ENCODE assay signal across 9 cellular contexts in the genomic region with DNA sequence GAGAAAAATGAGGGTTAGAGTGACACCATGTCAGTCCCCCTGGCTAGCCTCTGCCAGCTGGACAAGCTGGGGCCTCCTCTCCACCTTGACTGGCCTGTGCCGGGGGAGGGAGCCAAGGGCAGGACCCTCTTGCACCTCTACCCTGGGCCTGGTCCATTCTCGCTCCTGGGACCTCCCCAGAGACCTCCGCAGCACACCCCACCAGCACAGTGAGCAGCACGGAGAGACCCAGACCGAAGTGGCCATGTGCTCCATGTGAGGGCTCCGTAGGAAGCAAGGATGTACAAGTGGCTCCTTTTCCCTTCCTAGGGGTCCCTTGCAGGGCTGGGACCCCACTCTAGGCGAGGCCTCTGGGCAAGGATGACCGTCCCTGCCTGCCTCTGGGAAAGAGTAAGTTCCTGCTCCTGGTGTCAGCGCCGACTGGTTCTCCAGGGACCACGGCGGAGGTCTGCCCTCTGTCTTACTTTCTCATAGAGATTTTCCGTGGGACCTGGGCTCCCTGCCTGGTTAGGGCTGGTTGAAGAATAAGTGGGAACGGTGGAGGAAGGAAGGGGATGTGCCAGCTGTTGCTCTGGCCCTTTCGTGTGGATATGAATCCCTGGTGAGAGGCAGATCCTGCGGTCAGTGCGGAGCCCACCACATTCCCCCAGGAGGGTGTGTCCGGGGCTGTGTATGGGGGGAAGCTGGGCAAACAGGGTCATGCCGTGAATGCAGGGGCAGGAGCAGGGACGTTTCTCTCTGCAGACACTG.
DNase-seq lines count a peak whose midpoint lies in the region; ATAC-seq and TF ChIP-seq lines count a peak whose summit lies in the region.
"Had no signal": no experiment of that assay in that cellular context is flagged by ENCODE, and none has a peak within 500 bp of the region (broad histone marks: within the 10 kb centered on the region; RNA-seq: fewer than 3 reads in every experiment).

No MANE protein-coding gene starts in this region.

- POLR2A ChIA-PET in CD8-positive, alpha-beta T cell (lab: Charles Lee), result no interaction called here

- H3K27ac Mint-ChIP-seq in CD8-positive, alpha-beta T cell, result peak overlapping the region; percentile 53

- TF ChIP-seq POLR2A in gastrocnemius medialis (IDR thresholded peaks at IDR 0.05), result no peak

- intact Hi-C loops in CD8-positive, alpha-beta T cell (cut with DNase I, micrococcal nuclease), result no loop called here
- intact Hi-C loops in gastrocnemius medialis (cut with DNase I; ENCODE audit: low total_unique reads), result no loop called here

- CTCF ChIA-PET in CD8-positive, alpha-beta T cell (lab: Charles Lee), result interaction anchor here (2.0 kb wide), 1 partner anchor 422 kb away, joined by 6 read pairs; no protein-coding TSS in a partner anchor

- H3K36me3 ChIP-seq in CD8-positive, alpha-beta T cell (ENCODE audit: insufficient read depth, low read length), result no peaks in the 10 kb centered on the region
- H3K36me3 ChIP-seq in right atrium auricular region (no peaks in the 10 kb centered on the region), gastrocnemius medialis (no peaks in the 10 kb centered on the region)

- no peaks in the 10 kb centered on the region for H3K9me3 Mint-ChIP-seq in CD8-positive, alpha-beta T cell
- no peaks in the 10 kb centered on the region for H3K9me3 Mint-ChIP-seq in activated T-cell treated with anti-CD3 and anti-CD28 coated beads, Interleukin-2, amount 50 U/mL, for 4 hours

- TF ChIP-seq CTCF in CD8-positive, alpha-beta T cell (IDR thresholded peaks at IDR 0.05), result no peak
- no peak for TF ChIP-seq CTCF in right atrium auricular region (IDR thresholded peaks at IDR 0.05)
- TF ChIP-seq CTCF in gastrocnemius medialis (IDR thresholded peaks at IDR 0.05 in 4 of 5, conservative IDR thresholded peaks at IDR 0.05 in 1 of 5), result no peak

- no peaks in the 10 kb centered on the region for H3K9me3 ChIP-seq in CD8-positive, alpha-beta T cell (ENCODE audit: low read length)
- H3K9me3 ChIP-seq in right atrium auricular region (no peaks in the 10 kb centered on the region), gastrocnemius medialis (no peaks in the 10 kb centered on the region)

- DNase-seq in CD8-positive, alpha-beta T cell, result peak in 3 of 7 experiments; percentile 4 to 47 (median 9)
- peak; percentile 3 for DNase-seq in activated T-cell treated with anti-CD3 and anti-CD28 coated beads, Interleukin-2, amount 50 U/mL, for 4 hours
- peak; percentile 59 for DNase-seq in right atrium auricular region (ENCODE audit: low spot score)
- peak; percentile 1 to 33 for DNase-seq in gastrocnemius medialis
- no peak for DNase-seq in GDM1 (lab: John Stamatoyannopoulos, UW)
- no peak for DNase-seq in caudate nucleus (lab: John Stamatoyannopoulos, UW)
- no peak for DNase-seq in stimulated activated CD4-positive, alpha-beta T cell treated with anti-CD3 and anti-CD28 coated beads, Interleukin-4, amount 100 ng/mL, for 1 hour
- DNase-seq: stimulated activated CD4-positive, alpha-beta T cell treated with anti-CD3 and anti-CD28 coated beads, Interleukin-12 subunit alpha, Interleukin-12 subunit beta, amount 100 ng/mL, for 4 hours had no signal

- in situ Hi-C loops in gastrocnemius medialis (cut with MboI; ENCODE audit: low sequenced_read_pairs in 4 of 4), result no loop called here

- H3K27me3 Mint-ChIP-seq in CD8-positive, alpha-beta T cell (ENCODE audit: low read depth), result no peaks in the 10 kb centered on the region
- H3K27me3 Mint-ChIP-seq in activated T-cell treated with anti-CD3 and anti-CD28 coated beads, Interleukin-2, amount 50 U/mL, for 4 hours (ENCODE audit: low read depth), result no peaks in the 10 kb centered on the region

- peaks cover 29% of the 10 kb centered on the region for H3K4me1 ChIP-seq in CD8-positive, alpha-beta T cell (ENCODE audit: insufficient read depth, low read length)
- H3K4me1 ChIP-seq in right atrium auricular region (peaks cover 0 to 56% of the 10 kb centered on the region in 2 donors), gastrocnemius medialis (peaks cover 22 to 28% of the 10 kb centered on the region in 2 donors)

- peaks cover 32% of the 10 kb centered on the region for H3K4me1 Mint-ChIP-seq in CD8-positive, alpha-beta T cell (ENCODE audit: low read depth)
- H3K4me1 Mint-ChIP-seq in activated T-cell treated with anti-CD3 and anti-CD28 coated beads, Interleukin-2, amount 50 U/mL, for 4 hours (ENCODE audit: low read depth), result peaks cover 30% of the 10 kb centered on the region

- no peak overlapping the region for H3K4me3 ChIP-seq in CD8-positive, alpha-beta T cell (ENCODE audit: low read depth, low read length)
- H3K4me3 ChIP-seq in right atrium auricular region (no peak overlapping the region), gastrocnemius medialis (no peak overlapping the region)

- no peaks in the 10 kb centered on the region for H3K27me3 ChIP-seq in CD8-positive, alpha-beta T cell (ENCODE audit: insufficient read depth, low read length)
- H3K27me3 ChIP-seq in right atrium auricular region (no peaks in the 10 kb centered on the region), gastrocnemius medialis (no peaks in the 10 kb centered on the region)

- H3K4me3 Mint-ChIP-seq in CD8-positive, alpha-beta T cell, result no peak overlapping the region
- no peak overlapping the region for H3K4me3 Mint-ChIP-seq in activated T-cell treated with anti-CD3 and anti-CD28 coated beads, Interleukin-2, amount 50 U/mL, for 4 hours

- no peak overlapping the region for H3K27ac ChIP-seq in CD8-positive, alpha-beta T cell (ENCODE audit: low read depth, low read length)
- H3K27ac ChIP-seq in right atrium auricular region, result peak overlapping the region; percentile 69 to 80
- H3K27ac ChIP-seq in gastrocnemius medialis, result peak overlapping the region; percentile 41 to 75 (median 65)
- no peak overlapping the region for H3K27ac ChIP-seq in caudate nucleus (ENCODE audit: low read depth, low read length)

- H3K36me3 Mint-ChIP-seq in CD8-positive, alpha-beta T cell, result no peaks in the 10 kb centered on the region
- H3K36me3 Mint-ChIP-seq in activated T-cell treated with anti-CD3 and anti-CD28 coated beads, Interleukin-2, amount 50 U/mL, for 4 hours (ENCODE audit: insufficient read depth), result no peaks in the 10 kb centered on the region

- ATAC-seq in CD8-positive, alpha-beta T cell, result no peak
- ATAC-seq in activated T-cell treated with anti-CD3 and anti-CD28 coated beads, Interleukin-2, amount 50 U/mL, for 4 hours, result no peak
- ATAC-seq in gastrocnemius medialis (no peak), HG03571 (IDR thresholded peaks at IDR 0.05; ENCODE audit: unreplicated experiment) (no peak)

Comparison
In these comparisons a context has a peak if more than half of its experiments do, and no peak if none do; other contexts are left out.
1. DNase-seq: peak in activated T-cell treated with anti-CD3 and anti-CD28 coated beads, Interleukin-2, amount 50 U/mL, for 4 hours (single experiment), right atrium auricular region (single experiment) and gastrocnemius medialis (2 of 2); none in GDM1 (single experiment), caudate nucleus (0 of 61) and stimulated activated CD4-positive, alpha-beta T cell treated with anti-CD3 and anti-CD28 coated beads, Interleukin-4, amount 100 ng/mL, for 1 hour (single experiment).
2. H3K27ac ChIP-seq: peak in right atrium auricular region (2 of 2) and gastrocnemius medialis (4 of 4); none in CD8-positive, alpha-beta T cell (single experiment) and caudate nucleus (single experiment).